Comparison of ENCODE assay signal across 20 cellular contexts in the genomic region with DNA sequence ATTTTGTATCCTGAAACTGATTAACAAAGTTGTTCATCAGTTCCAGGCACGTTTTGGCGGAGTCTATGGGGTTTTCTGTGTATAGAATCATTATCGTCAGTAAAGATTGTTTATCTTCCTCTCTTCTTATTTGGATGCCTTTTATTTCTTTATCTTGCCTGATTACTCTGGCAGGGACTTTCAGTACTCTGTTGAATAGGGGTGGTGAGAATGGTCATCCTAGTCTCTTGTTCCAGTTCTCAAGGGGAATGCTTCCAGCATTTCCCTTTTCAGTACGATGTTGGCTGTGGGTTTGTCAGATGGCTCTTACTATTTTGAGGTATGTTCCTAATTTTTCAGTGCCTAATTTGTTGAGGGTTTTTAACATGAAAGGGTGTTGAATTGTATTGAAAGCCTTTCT. TPM values are rescaled to one million over a fixed set of nuclear protein-coding genes. Genes with fewer than 3 reads are reported as not detected.
DNase-seq lines count a peak whose midpoint lies in the region; ATAC-seq and TF ChIP-seq lines count a peak whose summit lies in the region.
"Had no signal": no experiment of that assay in that cellular context is flagged by ENCODE, and none has a peak within 500 bp of the region (broad histone marks: within the 10 kb centered on the region; RNA-seq: fewer than 3 reads in every experiment).

No MANE protein-coding gene starts in this region.

- peaks cover 33% of the 10 kb centered on the region for H3K36me3 Mint-ChIP-seq in activated naive CD8-positive, alpha-beta T cell
- H3K36me3 Mint-ChIP-seq in activated naive CD8-positive, alpha-beta T cell treated with anti-CD3 and anti-CD28 coated beads for 36 hours = peaks cover 52% of the 10 kb centered on the region
- H3K36me3 Mint-ChIP-seq in type B pancreatic cell = peaks cover 68% of the 10 kb centered on the region

- peaks cover 39% of the 10 kb centered on the region for H3K4me1 Mint-ChIP-seq in activated naive CD8-positive, alpha-beta T cell (ENCODE audit: low read depth)
- H3K4me1 Mint-ChIP-seq in activated naive CD8-positive, alpha-beta T cell treated with anti-CD3 and anti-CD28 coated beads for 36 hours = peaks cover 22% of the 10 kb centered on the region
- no peaks in the 10 kb centered on the region for H3K4me1 Mint-ChIP-seq in type B pancreatic cell (ENCODE audit: unreplicated experiment)

- no peak overlapping the region for H3K4me3 ChIP-seq in right cardiac atrium (ENCODE audit: low read length)
- H3K4me3 ChIP-seq: BLaER1 treated with 17β-estradiol and CSF1 and Interleukin-3, amounts not matched to agents 10 nM and 100 nM; GM12878; GM23248 had no signal

- no peak overlapping the region for H3K4me3 Mint-ChIP-seq in activated naive CD8-positive, alpha-beta T cell
- H3K4me3 Mint-ChIP-seq in activated naive CD8-positive, alpha-beta T cell treated with anti-CD3 and anti-CD28 coated beads for 36 hours = no peak overlapping the region
- no peak overlapping the region for H3K4me3 Mint-ChIP-seq in type B pancreatic cell
- H3K4me3 Mint-ChIP-seq: CD8-positive, alpha-beta T cell had no signal

- H3K27ac ChIP-seq in VCaP (peak overlapping the region; percentile 15; the same call in 1 of the 2 replicates), right cardiac atrium (ENCODE audit: low read length) (peak overlapping the region; percentile 19)
- H3K27ac ChIP-seq: BLaER1 treated with 17β-estradiol and CSF1 and Interleukin-3, amounts not matched to agents 10 nM and 100 nM; GM23248 had no signal

- no peaks in the 10 kb centered on the region for H3K27me3 Mint-ChIP-seq in activated naive CD8-positive, alpha-beta T cell
- no peaks in the 10 kb centered on the region for H3K27me3 Mint-ChIP-seq in activated naive CD8-positive, alpha-beta T cell treated with anti-CD3 and anti-CD28 coated beads for 36 hours
- no peaks in the 10 kb centered on the region for H3K27me3 Mint-ChIP-seq in type B pancreatic cell

- ATAC-seq in right cardiac atrium = peak in 1 of 2 donors; percentile 41
- ATAC-seq: CD8-positive, alpha-beta T cell; GM12878 had no signal

- no peak for DNase-seq in activated naive CD8-positive, alpha-beta T cell treated with anti-CD3 and anti-CD28 coated beads for 36 hours
- no peak for DNase-seq in right cardiac atrium
- no peak for DNase-seq in type B pancreatic cell (ENCODE audit: extremely low spot score, unreplicated experiment)
- no peak for DNase-seq in D341Med (ENCODE audit: low spot score)
- no peak for DNase-seq in putamen (ENCODE audit: low spot score)
- DNase-seq: Calu3; CD8-positive, alpha-beta T cell; DMS53; EL; GM23248; HCEC 1CT; NCI-H1105 treated with DMSO at 0.1 percent for 48 hours; NCI-H1694 treated with DMSO at 0.1 percent for 48 hours; NCI-H345; NCI-H524 treated with DMSO at 0.1 percent for 48 hours; SIG-M5 had no signal

- TF ChIP-seq CTCF in VCaP (conservative IDR thresholded peaks at IDR 0.05) (no peak), type B pancreatic cell (conservative IDR thresholded peaks at IDR 0.05) (no peak)

- no peaks in the 10 kb centered on the region for H3K4me1 ChIP-seq in right cardiac atrium (ENCODE audit: control insufficient read depth, insufficient read depth, low read length)

- no peaks in the 10 kb centered on the region for H3K9me3 ChIP-seq in right cardiac atrium (ENCODE audit: control insufficient read depth, low read length)

- H3K9me3 Mint-ChIP-seq in activated naive CD8-positive, alpha-beta T cell (ENCODE audit: low read depth) = peaks cover 4% of the 10 kb centered on the region
- H3K9me3 Mint-ChIP-seq in activated naive CD8-positive, alpha-beta T cell treated with anti-CD3 and anti-CD28 coated beads for 36 hours = peaks cover 15% of the 10 kb centered on the region
- H3K9me3 Mint-ChIP-seq in type B pancreatic cell = peaks cover 7% of the 10 kb centered on the region

- WGBS in right cardiac atrium = 41% methylated on average over 4 of the region's 4 CpGs

- H3K27me3 ChIP-seq in right cardiac atrium (ENCODE audit: control insufficient read depth, insufficient read depth) = no peaks in the 10 kb centered on the region
- H3K27me3 ChIP-seq: BLaER1 treated with 17β-estradiol and CSF1 and Interleukin-3, amounts not matched to agents 10 nM and 100 nM had no signal

- intact Hi-C loops in right cardiac atrium (cut with DNase I) = no loop called here

- H3K27ac Mint-ChIP-seq in activated naive CD8-positive, alpha-beta T cell = peak overlapping the region; percentile 47
- H3K27ac Mint-ChIP-seq in activated naive CD8-positive, alpha-beta T cell treated with anti-CD3 and anti-CD28 coated beads for 36 hours = no peak overlapping the region
- peak overlapping the region; percentile 0 for H3K27ac Mint-ChIP-seq in type B pancreatic cell
- H3K27ac Mint-ChIP-seq: CD8-positive, alpha-beta T cell had no signal

RNA-seq across cellular contexts. Expression of a gene that starts 14.0 kb away (rescaled TPM):
- under 1 TPM; 0.40 to 0.85 TPM for total RNA-seq in activated naive CD8-positive, alpha-beta T cell treated with anti-CD3 and anti-CD28 coated beads for 36 hours
- total RNA-seq in right cardiac atrium = 1 to 10 TPM in 1 of 4 donors, under 1 TPM in 1, not detected in 2; 0.56 to 1.3 TPM
- polyA plus RNA-seq in right cardiac atrium = 0.27 TPM
- 1.3 and 1.7 TPM in 2 replicates for total RNA-seq in type B pancreatic cell (ENCODE audit: low replicate concordance)
- total RNA-seq: GM23248 had no signal

RNA-seq across cellular contexts. Expression of a gene that starts 45.0 kb away (rescaled TPM):
- total RNA-seq in activated naive CD8-positive, alpha-beta T cell treated with anti-CD3 and anti-CD28 coated beads for 36 hours = 100 to 1,000 TPM; 229 to 232 TPM
- 100 to 1,000 TPM; 368 to 417 (median 381) TPM for total RNA-seq in right cardiac atrium
- 126 TPM for polyA plus RNA-seq in right cardiac atrium
- total RNA-seq in type B pancreatic cell (ENCODE audit: low replicate concordance) = 222 and 227 TPM in 2 replicates
